Comparison of ENCODE assay signal across 16 cellular contexts in the genomic region with DNA sequence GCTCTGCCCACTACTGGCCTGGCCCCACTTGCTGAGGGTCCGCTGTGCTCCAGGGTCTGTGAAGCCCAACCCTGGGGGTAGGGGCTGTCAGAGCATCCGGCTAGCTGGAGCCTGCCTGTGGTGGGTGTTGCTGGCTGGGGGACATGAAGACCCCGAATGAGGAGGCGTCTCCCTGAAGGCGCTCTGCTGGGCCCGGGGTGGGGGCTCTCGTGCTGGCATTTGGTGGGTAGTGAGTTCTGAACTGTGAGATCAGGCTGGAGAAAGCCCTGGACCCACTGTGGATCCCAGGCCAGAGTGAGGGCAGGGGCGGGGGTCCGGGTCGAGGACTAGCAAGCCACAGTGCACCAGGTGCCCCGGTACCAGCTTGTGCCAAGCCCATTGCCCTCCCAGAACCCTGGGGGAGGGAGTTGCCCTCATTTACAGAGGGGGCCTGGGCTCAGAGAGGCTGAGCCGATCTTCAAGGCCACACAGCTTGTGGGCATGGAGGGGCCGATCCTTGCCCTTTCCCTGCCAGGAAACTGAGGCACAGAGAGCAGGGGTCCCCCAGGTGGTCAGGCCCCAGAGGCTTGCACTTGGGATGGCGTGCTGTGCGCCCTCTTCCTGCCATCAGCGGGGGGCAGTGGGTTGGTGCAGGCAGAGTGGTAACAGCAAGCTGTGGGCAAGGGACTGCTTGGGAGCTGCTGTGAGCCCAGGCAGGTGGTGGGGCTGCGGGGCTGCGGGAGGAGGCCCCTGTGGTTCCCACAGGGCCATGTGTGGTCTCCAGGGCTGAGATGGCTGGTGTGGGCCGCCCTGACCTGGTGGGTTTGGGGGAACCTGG. TPM values are rescaled to one million over a fixed set of nuclear protein-coding genes. Genes with fewer than 3 reads are reported as not detected.
DNase-seq lines count a peak whose midpoint lies in the region; ATAC-seq and TF ChIP-seq lines count a peak whose summit lies in the region.
"Had no signal": no experiment of that assay in that cellular context is flagged by ENCODE, and none has a peak within 500 bp of the region (broad histone marks: within the 10 kb centered on the region; RNA-seq: fewer than 3 reads in every experiment).

No MANE protein-coding gene starts in this region.

- H4K20me1 ChIP-seq in BLaER1: peaks cover 100% of the 10 kb centered on the region

- no peaks in the 10 kb centered on the region for H3K27me3 ChIP-seq in BLaER1
- no peaks in the 10 kb centered on the region for H3K27me3 ChIP-seq in ascending aorta
- H3K27me3 ChIP-seq in layer of hippocampus (ENCODE audit: control insufficient read depth, insufficient read depth, low read length): no peaks in the 10 kb centered on the region

- no peak for ATAC-seq in sciatic nerve
- ATAC-seq in HG02642 (IDR thresholded peaks at IDR 0.05; ENCODE audit: poor library complexity, unreplicated experiment): no peak
- ATAC-seq: activated CD4-positive, CD25-positive, alpha-beta regulatory T cell treated with anti-CD3 and anti-CD28 coated beads, Interleukin-2, amount 50 U/mL, for 24 hours; activated CD8-positive, alpha-beta memory T cell treated with anti-CD3 and anti-CD28 coated beads, Interleukin-2, amount 10 ng/mL, durations not matched to agents 7 days and 5 days; naive thymus-derived CD8-positive, alpha-beta T cell had no signal

- no peak overlapping the region for H3K4me3 ChIP-seq in BLaER1
- H3K4me3 ChIP-seq in ascending aorta: no peak overlapping the region
- H3K4me3 ChIP-seq in skin epidermis: no peak overlapping the region

- peak overlapping the region; percentile 83 for H3K27ac ChIP-seq in BLaER1
- peak overlapping the region; percentile 54 to 69 for H3K27ac ChIP-seq in ascending aorta
- peak overlapping the region; percentile 65 for H3K27ac ChIP-seq in layer of hippocampus (ENCODE audit: low read depth, low read length)
- H3K27ac ChIP-seq in skin epidermis: peak overlapping the region in 18 of 21 experiments; percentile 34 to 86 (median 72)

- peak overlapping the region; percentile 51 for H3K9ac ChIP-seq in BLaER1

- H3K36me3 ChIP-seq in BLaER1 (peaks cover 15% of the 10 kb centered on the region; the same call in 1 of the 2 replicates), ascending aorta (no peaks in the 10 kb centered on the region)

- intact Hi-C loops in ascending aorta (cut with DNase I) (no loop called here), sciatic nerve (cut with DNase I) (no loop called here)

- H3K9me3 ChIP-seq in BLaER1 (no peaks in the 10 kb centered on the region), ascending aorta (no peaks in the 10 kb centered on the region)

- no peak for TF ChIP-seq CTCF in ascending aorta (IDR thresholded peaks at IDR 0.05)

- no peak for DNase-seq in ascending aorta (ENCODE audit: low spot score in 2 of 2)
- DNase-seq in sciatic nerve (ENCODE audit: low spot score): no peak
- DNase-seq in NCI-H1105 treated with DMSO at 0.1 percent for 48 hours (lab: John Stamatoyannopoulos, UW): no peak
- DNase-seq in NCI-H1930 (lab: John Stamatoyannopoulos, UW): no peak
- DNase-seq: activated CD8-positive, alpha-beta memory T cell treated with anti-CD3 and anti-CD28 coated beads, Interleukin-2, amount 10 ng/mL, durations not matched to agents 7 days and 5 days; activated effector memory CD4-positive, alpha-beta T cell treated with anti-CD3 and anti-CD28 coated beads, Interleukin-2, amount 50 U/mL, for 16 hours; H7; naive thymus-derived CD8-positive, alpha-beta T cell; NCI-H2171; retina; T-helper 2 cell had no signal

- H3K4me1 ChIP-seq in BLaER1: peaks cover 100% of the 10 kb centered on the region
- H3K4me1 ChIP-seq in ascending aorta: peaks cover 50 to 77% of the 10 kb centered on the region in 2 donors

- peak overlapping the region; percentile 90 for H3K4me2 ChIP-seq in BLaER1

RNA-seq across cellular contexts. Expression of gene RXRA, which starts 15.9 kb away (rescaled TPM):
- 64.1 TPM for total RNA-seq in ascending aorta
- total RNA-seq in sciatic nerve: 78.1 TPM
